1 cellular context compared by ENCODE assay signal in the genomic region with DNA sequence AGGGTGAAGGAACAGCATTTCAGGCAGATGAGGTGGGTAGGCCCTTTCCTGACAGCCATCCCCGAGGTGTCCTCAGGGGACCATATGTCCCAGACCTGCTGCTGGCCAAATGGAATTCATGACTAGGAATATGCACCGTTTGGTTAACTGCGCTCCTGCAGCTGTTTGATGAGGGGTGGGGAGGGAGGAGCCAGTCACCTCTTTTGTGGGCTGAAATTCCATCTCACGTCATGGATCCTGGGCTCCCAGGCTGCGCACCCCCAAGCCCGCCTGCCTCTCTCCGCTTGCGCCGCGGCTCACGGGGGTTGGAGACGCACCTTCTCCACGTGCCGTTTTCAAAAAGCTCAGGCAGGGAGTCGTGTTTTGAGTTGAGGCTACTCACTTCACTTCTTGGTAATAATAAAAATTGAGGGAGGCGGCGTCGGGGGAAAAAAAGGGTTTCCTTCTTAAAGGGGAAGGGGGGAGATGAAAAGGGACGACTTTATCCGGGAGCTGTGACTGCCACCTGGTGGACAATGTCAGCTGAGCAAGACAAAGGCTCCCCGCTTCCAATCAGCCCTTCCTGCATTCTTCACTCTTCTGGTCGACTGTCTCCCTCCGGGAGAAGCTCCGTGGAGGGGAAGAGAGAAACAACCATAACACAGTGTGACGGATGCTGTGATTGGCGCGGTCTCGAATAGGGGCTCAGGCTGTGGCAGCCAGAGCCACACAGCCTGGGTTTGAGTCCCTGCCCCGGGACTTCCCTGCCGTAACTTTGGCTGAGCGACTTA.
TF ChIP-seq lines count a peak whose summit lies in the region.

No MANE protein-coding gene starts in this region.

TF ChIP-seq in K562, 482 proteins besides CTCF, POLR2A, EP300 and RAD21 (continued from another document):
- TF ChIP-seq, protein P1, sequence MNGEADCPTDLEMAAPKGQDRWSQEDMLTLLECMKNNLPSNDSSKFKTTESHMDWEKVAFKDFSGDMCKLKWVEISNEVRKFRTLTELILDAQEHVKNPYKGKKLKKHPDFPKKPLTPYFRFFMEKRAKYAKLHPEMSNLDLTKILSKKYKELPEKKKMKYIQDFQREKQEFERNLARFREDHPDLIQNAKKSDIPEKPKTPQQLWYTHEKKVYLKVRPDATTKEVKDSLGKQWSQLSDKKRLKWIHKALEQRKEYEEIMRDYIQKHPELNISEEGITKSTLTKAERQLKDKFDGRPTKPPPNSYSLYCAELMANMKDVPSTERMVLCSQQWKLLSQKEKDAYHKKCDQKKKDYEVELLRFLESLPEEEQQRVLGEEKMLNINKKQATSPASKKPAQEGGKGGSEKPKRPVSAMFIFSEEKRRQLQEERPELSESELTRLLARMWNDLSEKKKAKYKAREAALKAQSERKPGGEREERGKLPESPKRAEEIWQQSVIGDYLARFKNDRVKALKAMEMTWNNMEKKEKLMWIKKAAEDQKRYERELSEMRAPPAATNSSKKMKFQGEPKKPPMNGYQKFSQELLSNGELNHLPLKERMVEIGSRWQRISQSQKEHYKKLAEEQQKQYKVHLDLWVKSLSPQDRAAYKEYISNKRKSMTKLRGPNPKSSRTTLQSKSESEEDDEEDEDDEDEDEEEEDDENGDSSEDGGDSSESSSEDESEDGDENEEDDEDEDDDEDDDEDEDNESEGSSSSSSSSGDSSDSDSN (IDR thresholded peaks at IDR 0.05; ENCODE audit: borderline replicate concordance in 1 of 2, low read depth in 2 of 2, low read length in 2 of 2): 0 out of 4 replicates have a peak, but pooled peaks of 1 of the 2 experiments have one; percentile 44
- TF ChIP-seq TRIM24 (IDR thresholded peaks at IDR 0.05) (0 out of 4 replicates have a peak, but pooled peaks of 1 of the 2 experiments have one; percentile 17), ETS2 (tag; IDR thresholded peaks at IDR 0.05; ENCODE audit: borderline replicate concordance, poor library complexity, severe bottlenecking) (no peak), RBFOX2 (IDR thresholded peaks at IDR 0.05; ENCODE audit: low read depth, low read length) (peak; percentile 23; the same call in 1 of the 2 replicates), ZBTB26 (CRISPR knock-in tag; IDR thresholded peaks at IDR 0.05) (no peak), ZKSCAN1 (IDR thresholded peaks at IDR 0.05; ENCODE audit: low read depth, low read length) (no peak), KLF13 (tag; IDR thresholded peaks at IDR 0.05; ENCODE audit: borderline replicate concordance, low read depth) (no peak), KAT7 (CRISPR knock-in tag; IDR thresholded peaks at IDR 0.05; ENCODE audit: borderline replicate concordance) (no peak), ZBTB8A (IDR thresholded peaks at IDR 0.05; ENCODE audit: partially characterized antibody) (no peak), ARID3B (CRISPR knock-in tag; IDR thresholded peaks at IDR 0.05; ENCODE audit: borderline replicate concordance) (0 out of 2 replicates have a peak, but pooled peaks have one; percentile 60)
- TF ChIP-seq, protein P2, sequence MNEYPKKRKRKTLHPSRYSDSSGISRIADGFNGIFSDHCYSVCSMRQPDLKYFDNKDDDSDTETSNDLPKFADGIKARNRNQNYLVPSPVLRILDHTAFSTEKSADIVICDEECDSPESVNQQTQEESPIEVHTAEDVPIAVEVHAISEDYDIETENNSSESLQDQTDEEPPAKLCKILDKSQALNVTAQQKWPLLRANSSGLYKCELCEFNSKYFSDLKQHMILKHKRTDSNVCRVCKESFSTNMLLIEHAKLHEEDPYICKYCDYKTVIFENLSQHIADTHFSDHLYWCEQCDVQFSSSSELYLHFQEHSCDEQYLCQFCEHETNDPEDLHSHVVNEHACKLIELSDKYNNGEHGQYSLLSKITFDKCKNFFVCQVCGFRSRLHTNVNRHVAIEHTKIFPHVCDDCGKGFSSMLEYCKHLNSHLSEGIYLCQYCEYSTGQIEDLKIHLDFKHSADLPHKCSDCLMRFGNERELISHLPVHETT (CRISPR knock-in tag; conservative IDR thresholded peaks at IDR 0.05 in 1 of 2, IDR thresholded peaks at IDR 0.05 in 1 of 2): no peak
